In genomic region chr6:37433657-37434271, GRCh38 we compare ENCODE assay signal across 2 cellular contexts.
TF ChIP-seq lines count a peak whose summit lies in the region.

No MANE protein-coding gene starts in this region.

TF ChIP-seq in IMR-90, 13 proteins besides CTCF, POLR2A, EP300 and RAD21:
- TF ChIP-seq USF2 (IDR thresholded peaks at IDR 0.05; ENCODE audit: low read depth, low read length) (no peak), ELK1 (IDR thresholded peaks at IDR 0.05; ENCODE audit: borderline replicate concordance, low read depth, low read length) (no peak), MXI1 (IDR thresholded peaks at IDR 0.05; ENCODE audit: borderline replicate concordance, low read depth, low read length) (no peak), SMC3 (IDR thresholded peaks at IDR 0.05; ENCODE audit: low read depth, low read length) (no peak), NFE2L2 (IDR thresholded peaks at IDR 0.05; ENCODE audit: low read depth, low read length) (no peak), MAFK (IDR thresholded peaks at IDR 0.05; ENCODE audit: low read depth, low read length) (no peak), CEBPB (IDR thresholded peaks at IDR 0.05; ENCODE audit: low read depth, low read length) (no peak), BHLHE40 (IDR thresholded peaks at IDR 0.05; ENCODE audit: low read depth, low read length) (no peak), RFX5 (IDR thresholded peaks at IDR 0.05; ENCODE audit: low read depth, low read length) (no peak), CHD1 (IDR thresholded peaks at IDR 0.05; ENCODE audit: low read depth, low read length) (no peak), MAZ (IDR thresholded peaks at IDR 0.05; ENCODE audit: borderline replicate concordance, low read depth, low read length) (no peak), RCOR1 (IDR thresholded peaks at IDR 0.05; ENCODE audit: insufficient replicate concordance, low read length) (no peak), FOS (IDR thresholded peaks at IDR 0.05; ENCODE audit: low read depth, low read length) (no peak)

TF ChIP-seq in H1, 55 proteins besides CTCF, POLR2A, EP300 and RAD21:
- TF ChIP-seq CBX8 (IDR thresholded peaks at IDR 0.05; ENCODE audit: borderline replicate concordance, low read depth, low read length) (no peak), TBP (IDR thresholded peaks at IDR 0.05; ENCODE audit: low read depth, low read length) (no peak), BCL11A (IDR thresholded peaks at IDR 0.05; ENCODE audit: low read depth in 2 of 2, low read length in 2 of 2) (no peak), SIX5 (IDR thresholded peaks at IDR 0.05; ENCODE audit: low read depth, low read length) (no peak), SUZ12 (IDR thresholded peaks at IDR 0.05; ENCODE audit: low read length) (no peak), USF2 (IDR thresholded peaks at IDR 0.05; ENCODE audit: low read length) (no peak), CHD1 (IDR thresholded peaks at IDR 0.05; ENCODE audit: low read depth, low read length) (no peak), CBX5 (IDR thresholded peaks at IDR 0.05; ENCODE audit: low read depth, low read length) (no peak)
